In genomic region chr4:121421594-121421993, GRCh38 we compare ENCODE assay signal across 10 cellular contexts. TPM values are rescaled to one million over a fixed set of nuclear protein-coding genes. Genes with fewer than 3 reads are reported as not detected.
DNase-seq lines count a peak whose midpoint lies in the region; ATAC-seq and TF ChIP-seq lines count a peak whose summit lies in the region.
"Had no signal": no experiment of that assay in that cellular context is flagged by ENCODE, and none has a peak within 500 bp of the region (broad histone marks: within the 10 kb centered on the region; RNA-seq: fewer than 3 reads in every experiment).

No MANE protein-coding gene starts in this region.

- H3K9me3 ChIP-seq in Panc1 (ENCODE audit: control insufficient read depth, insufficient read depth, low read depth, low read length) (no peaks in the 10 kb centered on the region), right atrium auricular region (no peaks in the 10 kb centered on the region), tibial nerve (no peaks in the 10 kb centered on the region)
- H3K9me3 ChIP-seq: neutrophil had no signal

- H3K36me3 ChIP-seq in Panc1 (ENCODE audit: control insufficient read depth, insufficient read depth, low read length) (no peaks in the 10 kb centered on the region), right atrium auricular region (no peaks in the 10 kb centered on the region), tibial nerve (no peaks in the 10 kb centered on the region)
- H3K36me3 ChIP-seq: neutrophil had no signal

- in situ Hi-C loops in GM13977 (cut with MboI; ENCODE audit: low pct_unique_long_range_greater_than_20kb, low sequenced_read_pairs, unreplicated experiment) (no loop called here), Panc1 (cut with HindIII; ENCODE audit: low pct_unique_long_range_greater_than_20kb, low sequenced_read_pairs) (no loop called here)

- 62 to 69% methylated on average over 4 of the region's 4 CpGs for WGBS in tibial nerve, 2 donors

- BruUV-seq in Panc1 (replicated peaks; lab: Mats Ljungman, UMichigan) = no TSS peak

- POLR2A ChIA-PET in Panc1 (lab: Charles Lee) = no interaction called here

- CTCF ChIA-PET in Panc1 (lab: Charles Lee) = interaction anchor here (0.7 kb wide), 1 partner anchor 91 kb away, joined by 3 read pairs; no protein-coding TSS in a partner anchor

- H3K27ac ChIP-seq in Panc1 (ENCODE audit: low read length) (no peak overlapping the region), right atrium auricular region (no peak overlapping the region), tibial nerve (no peak overlapping the region)
- H3K27ac ChIP-seq: neutrophil had no signal

- H3K4me3 ChIP-seq in Panc1 (ENCODE audit: low read depth in 2 of 2, low read length in 2 of 2) = no peak overlapping the region
- H3K4me3 ChIP-seq in right atrium auricular region = no peak overlapping the region
- no peak overlapping the region for H3K4me3 ChIP-seq in tibial nerve

- ATAC-seq in Panc1 = no peak

- TF ChIP-seq CTCF in AG09319 (IDR thresholded peaks at IDR 0.05; ENCODE audit: low read depth, low read length) (peak; percentile 10; the same call in 1 of the 2 replicates), GM13977 (IDR thresholded peaks at IDR 0.05; ENCODE audit: extremely low read depth, insufficient read depth, missing control alignments) (peak; percentile 36), Panc1 (IDR thresholded peaks at IDR 0.05) (peak; percentile 21; the same call in 1 of the 2 replicates), right atrium auricular region (IDR thresholded peaks at IDR 0.05) (peak; percentile 33 to 61), tibial nerve (IDR thresholded peaks at IDR 0.05) (no peak)

- no peaks in the 10 kb centered on the region for H3K27me3 ChIP-seq in Panc1 (ENCODE audit: control insufficient read depth, insufficient read depth, low read length)
- no peaks in the 10 kb centered on the region for H3K27me3 ChIP-seq in right atrium auricular region
- H3K27me3 ChIP-seq in tibial nerve = no peaks in the 10 kb centered on the region
- H3K27me3 ChIP-seq: neutrophil had no signal

- H3K4me1 ChIP-seq in Panc1 (ENCODE audit: control insufficient read depth, insufficient read depth, low read length) (no peaks in the 10 kb centered on the region), right atrium auricular region (no peaks in the 10 kb centered on the region), tibial nerve (no peaks in the 10 kb centered on the region)

- no peak for TF ChIP-seq POLR2A in tibial nerve (IDR thresholded peaks at IDR 0.05)

- TF ChIP-seq EP300 in tibial nerve (IDR thresholded peaks at IDR 0.05) = no peak

- no peak for DNase-seq in AG09319 (ENCODE audit: extremely low read depth, low read depth)
- no peak for DNase-seq in GM13977 (ENCODE audit: low spot score)
- no peak for DNase-seq in Panc1 (ENCODE audit: low read depth, low spot score)
- no peak for DNase-seq in right atrium auricular region (ENCODE audit: low spot score)
- no peak for DNase-seq in stimulated activated CD4-positive, alpha-beta T cell treated with anti-CD3 and anti-CD28 coated beads, Interleukin-2, amount 100 ng/mL, for 48 hours
- no peak for DNase-seq in tibial nerve (ENCODE audit: low spot score in 2 of 2)
- DNase-seq in kidney glomerular epithelial cell (lab: John Stamatoyannopoulos, UW) = no peak
- no peak for DNase-seq in stimulated activated CD4-positive, alpha-beta T cell treated with anti-CD3 and anti-CD28 coated beads, Interleukin-2, amount 100 ng/mL, for 24 hours
- DNase-seq: activated CD8-positive, alpha-beta memory T cell treated with anti-CD3 and anti-CD28 coated beads, Interleukin-2, amount 50 U/mL, for 48 hours had no signal

- intact Hi-C loops in Panc1 (cut with micrococcal nuclease; ENCODE audit: unreplicated experiment) = no loop called here

RNA-seq across cellular contexts. Expression of gene QRFPR, which starts 40.8 kb away (rescaled TPM):
- total RNA-seq in Panc1 (2021; ENCODE audit: unreplicated experiment) (not detected), right atrium auricular region (1 to 10 TPM; 1.6 to 1.8 TPM), tibial nerve (not detected)
- not detected for polyA plus RNA-seq in Panc1 (2012; ENCODE audit: insufficient read length)

Comparison
In these comparisons a context has a peak if more than half of its experiments do, and no peak if none do; other contexts are left out.
1. CTCF ChIP-seq: peak in AG09319 (single experiment), GM13977 (single experiment), Panc1 (single experiment) and right atrium auricular region (2 of 2); none in tibial nerve (0 of 5).